ENCODE assay signal across 8 cellular contexts in genomic region chrX:53082773-53083616, GRCh38. TPM values are rescaled to one million over a fixed set of nuclear protein-coding genes. Genes with fewer than 3 reads are reported as not detected.
DNase-seq lines count a peak whose midpoint lies in the region; ATAC-seq and TF ChIP-seq lines count a peak whose summit lies in the region.

No MANE protein-coding gene starts in this region.

- peaks cover 23% of the 10 kb centered on the region for H3K36me3 Mint-ChIP-seq in CD4-positive, CD25-positive, alpha-beta regulatory T cell
- peaks cover 71% of the 10 kb centered on the region for H3K36me3 Mint-ChIP-seq in effector memory CD8-positive, alpha-beta T cell (ENCODE audit: insufficient read depth)

- H3K27me3 ChIP-seq in CD4-positive, CD25-positive, alpha-beta regulatory T cell (ENCODE audit: control insufficient read depth, insufficient read depth, low read length), result no peaks in the 10 kb centered on the region
- H3K27me3 ChIP-seq in neuron (ENCODE audit: insufficient read depth, low read length), result no peaks in the 10 kb centered on the region

- H3K36me3 ChIP-seq in CD4-positive, CD25-positive, alpha-beta regulatory T cell (ENCODE audit: control insufficient read depth, insufficient read depth, low read length), result peaks cover 26% of the 10 kb centered on the region
- peaks cover 22% of the 10 kb centered on the region for H3K36me3 ChIP-seq in neuron (ENCODE audit: insufficient read depth, low read length)

- peak overlapping the region; percentile 86 to 96 (median 88) for H3K27ac Mint-ChIP-seq in CD4-positive, CD25-positive, alpha-beta regulatory T cell
- peak overlapping the region; percentile 96 to 99 for H3K27ac Mint-ChIP-seq in effector memory CD8-positive, alpha-beta T cell

- H3K4me1 ChIP-seq in CD4-positive, CD25-positive, alpha-beta regulatory T cell (ENCODE audit: control insufficient read depth, insufficient read depth, low read length, poor library complexity, severe bottlenecking), result peaks cover 17% of the 10 kb centered on the region
- peaks cover 21% of the 10 kb centered on the region for H3K4me1 ChIP-seq in neuron (ENCODE audit: insufficient read depth, low read length)

- peak overlapping the region; percentile 89 to 97 (median 95) for H3K4me3 Mint-ChIP-seq in CD4-positive, CD25-positive, alpha-beta regulatory T cell
- peak overlapping the region; percentile 93 to 94 for H3K4me3 Mint-ChIP-seq in effector memory CD8-positive, alpha-beta T cell

- H3K27me3 Mint-ChIP-seq in CD4-positive, CD25-positive, alpha-beta regulatory T cell, result peaks cover 7% of the 10 kb centered on the region
- H3K27me3 Mint-ChIP-seq in effector memory CD8-positive, alpha-beta T cell, result no peaks in the 10 kb centered on the region

- H2AFZ ChIP-seq in neuron (ENCODE audit: low read depth, low read length), result no peak overlapping the region

- DNase-seq in CD4-positive, CD25-positive, alpha-beta regulatory T cell, result no peak
- DNase-seq in NCI-H69 (lab: John Stamatoyannopoulos, UW), result peak; percentile 27
- no peak for DNase-seq in effector memory CD8-positive, alpha-beta T cell
- no peak for DNase-seq in central memory CD4-positive, alpha-beta T cell
- DNase-seq in erythroblast (lab: John Stamatoyannopoulos, UW), result no peak

- H3K27ac ChIP-seq in CD4-positive, CD25-positive, alpha-beta regulatory T cell (ENCODE audit: insufficient read depth, low read length, poor library complexity, severe bottlenecking), result peak overlapping the region; percentile 88

- peaks cover 0 to 66% (median 30%) of the 10 kb centered on the region in 4 donors for H3K4me1 Mint-ChIP-seq in CD4-positive, CD25-positive, alpha-beta regulatory T cell
- H3K4me1 Mint-ChIP-seq in effector memory CD8-positive, alpha-beta T cell (ENCODE audit: low read depth in 2 of 2), result peaks cover 32 to 37% of the 10 kb centered on the region in 2 donors

- peaks cover 0 to 4% (median 0%) of the 10 kb centered on the region in 7 donors for H3K9me3 Mint-ChIP-seq in CD4-positive, CD25-positive, alpha-beta regulatory T cell
- no peaks in the 10 kb centered on the region for H3K9me3 Mint-ChIP-seq in effector memory CD8-positive, alpha-beta T cell

- H3K4me3 ChIP-seq in CD4-positive, CD25-positive, alpha-beta regulatory T cell (ENCODE audit: low read depth, low read length), result peak overlapping the region; percentile 85
- H3K4me3 ChIP-seq in neuron (ENCODE audit: low read length), result peak overlapping the region; percentile 68

- no peak for TF ChIP-seq POLR2A in erythroblast (IDR thresholded peaks at IDR 0.05; ENCODE audit: low read length)

- no peak for ATAC-seq in CD4-positive, CD25-positive, alpha-beta regulatory T cell (ENCODE audit: low read depth in 2 of 2)
- no peak for ATAC-seq in effector memory CD8-positive, alpha-beta T cell (replicated peaks)
- no peak for ATAC-seq in HG03442 (IDR thresholded peaks at IDR 0.05; ENCODE audit: unreplicated experiment)
- ATAC-seq in GM21529 (IDR thresholded peaks at IDR 0.05; ENCODE audit: unreplicated experiment), result no peak

- no peaks in the 10 kb centered on the region for H3K9me3 ChIP-seq in CD4-positive, CD25-positive, alpha-beta regulatory T cell (ENCODE audit: control insufficient read depth in 2 of 2, low read length in 2 of 2)
- no peaks in the 10 kb centered on the region for H3K9me3 ChIP-seq in neuron (ENCODE audit: low read length)

RNA-seq across cellular contexts. Expression of gene TSPYL2, which starts 0.8 kb away (rescaled TPM):
- total RNA-seq in CD4-positive, CD25-positive, alpha-beta regulatory T cell, result 333 TPM
- polyA plus RNA-seq in CD4-positive, CD25-positive, alpha-beta regulatory T cell, result 10 to 100 TPM; 10.1 to 15.6 (median 13.7) TPM

RNA-seq across cellular contexts. Expression of gene KANTR, which starts 10.9 kb away (rescaled TPM):
- total RNA-seq in CD4-positive, CD25-positive, alpha-beta regulatory T cell, result 14.1 TPM
- 1 to 10 TPM in 3 of 4 donors, under 1 TPM in 1; 0.81 to 2.2 (median 1.6) TPM for polyA plus RNA-seq in CD4-positive, CD25-positive, alpha-beta regulatory T cell

RNA-seq across cellular contexts. Expression of gene GPR173, which starts 34.4 kb away (rescaled TPM):
- total RNA-seq in CD4-positive, CD25-positive, alpha-beta regulatory T cell, result not detected
- not detected for polyA plus RNA-seq in CD4-positive, CD25-positive, alpha-beta regulatory T cell
